25 cellular contexts compared by ENCODE assay signal in the genomic region with DNA sequence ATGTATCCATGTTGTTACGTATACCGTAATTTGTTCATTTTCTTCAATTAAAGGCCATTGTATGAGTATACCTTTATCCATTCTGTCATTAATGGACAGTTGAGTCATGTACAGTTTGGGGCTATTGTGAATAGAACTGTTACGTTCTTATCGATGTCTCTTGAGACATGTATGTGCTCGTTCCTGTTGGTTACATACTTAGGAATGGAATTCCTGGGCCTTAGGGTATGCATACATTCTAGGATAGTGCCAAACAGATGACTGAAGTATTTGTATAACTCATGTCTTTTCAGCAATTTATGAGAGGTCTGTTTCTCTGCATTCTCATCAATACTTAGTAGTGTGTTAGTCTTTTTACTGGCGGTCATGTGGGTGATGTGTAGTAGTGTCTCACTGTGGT.
DNase-seq lines count a peak whose midpoint lies in the region; ATAC-seq, FAIRE-seq and TF ChIP-seq lines count a peak whose summit lies in the region.
"Had no signal": no experiment of that assay in that cellular context is flagged by ENCODE, and none has a peak within 500 bp of the region (broad histone marks: within the 10 kb centered on the region; RNA-seq: fewer than 3 reads in every experiment).

No MANE protein-coding gene starts in this region.

- H3K4me1 Mint-ChIP-seq in chondrocyte (ENCODE audit: low read depth) = peaks cover 44% of the 10 kb centered on the region
- H3K4me1 Mint-ChIP-seq: activated CD4-positive, alpha-beta T cell treated with anti-CD3 and anti-CD28 coated beads, Interleukin-2, amount 10 ng/mL, durations not matched to agents 24 days and 14 days; CD4-positive, CD25-positive, alpha-beta regulatory T cell; immature natural killer cell had no signal

- H3K36me3 Mint-ChIP-seq in chondrocyte (ENCODE audit: low read depth) = peaks cover 31% of the 10 kb centered on the region
- H3K36me3 Mint-ChIP-seq: CD4-positive, CD25-positive, alpha-beta regulatory T cell; immature natural killer cell; memory B cell had no signal

- no peak for DNase-seq in HTR-8/SVneo (ENCODE audit: insufficient read length, low spot score)
- DNase-seq in chondrocyte (ENCODE audit: low spot score) = no peak
- DNase-seq in foreskin melanocyte = peak; percentile 80
- DNase-seq in SK-N-DZ (ENCODE audit: low spot score) = no peak
- no peak for DNase-seq in NK-92 treated with Interleukin-12 subunit alpha and Interleukin-12 subunit beta, amount 100 ng/mL, for 24 hours (lab: John Stamatoyannopoulos, UW)
- DNase-seq in LoVo (ENCODE audit: low spot score) = no peak
- DNase-seq: activated CD4-positive, alpha-beta T cell treated with anti-CD3 and anti-CD28 coated beads, Interleukin-2, amount 10 ng/mL, durations not matched to agents 24 days and 14 days; activated gamma-delta T cell treated with Interleukin-2 at 50 U/mL for 16 hours; activated naive CD8-positive, alpha-beta T cell treated with anti-CD3 and anti-CD28 coated beads, Interleukin-2, amount 50 U/mL, for 24 hours; activated T-cell treated with anti-CD3 and anti-CD28 coated beads, Interleukin-2, amount 50 U/mL, for 4 hours; CD4-positive, CD25-positive, alpha-beta regulatory T cell; effector CD4-positive, alpha-beta T cell; erythroblast; hypothalamus; immature natural killer cell; KBM-7; NCI-H1436; stimulated activated CD4-positive, alpha-beta T cell treated with anti-CD3 and anti-CD28 coated beads, Interleukin-15, amount 100 ng/mL, for 24 hours; stimulated activated naive CD4-positive, alpha-beta T cell had no signal

- TF ChIP-seq CTCF in chondrocyte (IDR thresholded peaks at IDR 0.05) = no peak

- FAIRE-seq in HTR-8/SVneo (lab: Jason Lieb, UNC) = peak; percentile 60
- FAIRE-seq: GM19239 had no signal

- peak overlapping the region; percentile 31 for H3K4me3 Mint-ChIP-seq in chondrocyte (ENCODE audit: unreplicated experiment)
- H3K4me3 Mint-ChIP-seq: activated CD4-positive, alpha-beta T cell treated with anti-CD3 and anti-CD28 coated beads, Interleukin-2, amount 10 ng/mL, durations not matched to agents 24 days and 14 days; activated naive CD8-positive, alpha-beta T cell treated with anti-CD3 and anti-CD28 coated beads, Interleukin-2, amount 50 U/mL, for 24 hours; activated T-cell treated with anti-CD3 and anti-CD28 coated beads, Interleukin-2, amount 50 U/mL, for 4 hours; CD4-positive, CD25-positive, alpha-beta regulatory T cell; immature natural killer cell; memory B cell; T-helper 2 cell treated with Interferon-gamma antibody and Interleukin-4, amounts not matched to agents 5 μg/mL and 100 μg/mL, for 36 hours had no signal

- ATAC-seq in HG02642 (IDR thresholded peaks at IDR 0.05; ENCODE audit: poor library complexity, unreplicated experiment) = no peak
- ATAC-seq: activated naive CD8-positive, alpha-beta T cell treated with anti-CD3 and anti-CD28 coated beads, Interleukin-2, amount 50 U/mL, for 24 hours; activated T-cell treated with anti-CD3 and anti-CD28 coated beads, Interleukin-2, amount 50 U/mL, for 4 hours; sciatic nerve had no signal

- H3K27me3 Mint-ChIP-seq in chondrocyte (ENCODE audit: low read depth) = no peaks in the 10 kb centered on the region
- H3K27me3 Mint-ChIP-seq: progenitor cell of endocrine pancreas had no signal

- H3K27ac Mint-ChIP-seq in chondrocyte (ENCODE audit: unreplicated experiment) = peak overlapping the region; percentile 92
- H3K27ac Mint-ChIP-seq: activated CD4-positive, alpha-beta T cell treated with anti-CD3 and anti-CD28 coated beads, Interleukin-2, amount 10 ng/mL, durations not matched to agents 24 days and 14 days; activated naive CD8-positive, alpha-beta T cell treated with anti-CD3 and anti-CD28 coated beads, Interleukin-2, amount 50 U/mL, for 24 hours; CD4-positive, CD25-positive, alpha-beta regulatory T cell; immature natural killer cell; memory B cell; progenitor cell of endocrine pancreas; T-helper 2 cell treated with Interferon-gamma antibody and Interleukin-4, amounts not matched to agents 5 μg/mL and 100 μg/mL, for 36 hours had no signal

- H3K9me3 Mint-ChIP-seq in chondrocyte (ENCODE audit: low read depth) = no peaks in the 10 kb centered on the region
- H3K9me3 Mint-ChIP-seq: activated CD4-positive, alpha-beta T cell treated with anti-CD3 and anti-CD28 coated beads, Interleukin-2, amount 10 ng/mL, durations not matched to agents 24 days and 14 days; activated naive CD8-positive, alpha-beta T cell treated with anti-CD3 and anti-CD28 coated beads, Interleukin-2, amount 50 U/mL, for 24 hours; activated T-cell treated with anti-CD3 and anti-CD28 coated beads, Interleukin-2, amount 50 U/mL, for 4 hours; immature natural killer cell; memory B cell; T-helper 2 cell treated with Interferon-gamma antibody and Interleukin-4, amounts not matched to agents 5 μg/mL and 100 μg/mL, for 36 hours had no signal
